ENCODE assay signal across 21 cellular contexts in genomic region chr20:53741726-53742028, GRCh38.
A peak's percentile ranks its signal among the peaks of the same experiment; 100 is the strongest.
DNase-seq lines count a peak whose midpoint lies in the region; ATAC-seq and TF ChIP-seq lines count a peak whose summit lies in the region.
"Had no signal": no experiment of that assay in that cellular context is flagged by ENCODE, and none has a peak within 500 bp of the region (broad histone marks: within the 10 kb centered on the region; RNA-seq: fewer than 3 reads in every experiment).

No MANE protein-coding gene starts in this region.

- H3K27ac ChIP-seq in BLaER1 treated with 17β-estradiol and CSF1 and Interleukin-3, amounts not matched to agents 10 nM and 100 nM, result peak overlapping the region; percentile 3 to 97 (median 94); a peak in 18 of 22 replicates
- peak overlapping the region; percentile 84 for H3K27ac ChIP-seq in neural cell (ENCODE audit: low read length)
- H3K27ac ChIP-seq in CD8-positive, alpha-beta memory T cell (ENCODE audit: low read depth, low read length), result no peak overlapping the region
- H3K27ac ChIP-seq: cardiac muscle cell, dorsolateral prefrontal cortex, thyroid gland had no signal

- no peaks in the 10 kb centered on the region for H3K9me3 Mint-ChIP-seq in CD8-positive, alpha-beta memory T cell

- peaks cover 30% of the 10 kb centered on the region for H3K4me1 Mint-ChIP-seq in T-helper 17 cell
- H3K4me1 Mint-ChIP-seq in CD8-positive, alpha-beta memory T cell, result peaks cover 23 to 34% (median 32%) of the 10 kb centered on the region in 3 donors

- H3K36me3 ChIP-seq in BLaER1 treated with 17β-estradiol and CSF1 and Interleukin-3, amounts not matched to agents 10 nM and 100 nM, result no peaks in the 10 kb centered on the region
- no peaks in the 10 kb centered on the region for H3K36me3 ChIP-seq in neural cell (ENCODE audit: insufficient read depth, low read length)
- no peaks in the 10 kb centered on the region for H3K36me3 ChIP-seq in CD8-positive, alpha-beta memory T cell (ENCODE audit: insufficient read depth, low read length)
- H3K36me3 ChIP-seq: cardiac muscle cell, thyroid gland had no signal

- peaks cover 17% of the 10 kb centered on the region for H3F3A ChIP-seq in neural cell (ENCODE audit: insufficient read depth, low read length, poor library complexity, severe bottlenecking)

- H3K4me3 ChIP-seq in BLaER1 treated with 17β-estradiol and CSF1 and Interleukin-3, amounts not matched to agents 10 nM and 100 nM, result no peak overlapping the region
- no peak overlapping the region for H3K4me3 ChIP-seq in neural cell (ENCODE audit: low read length)
- no peak overlapping the region for H3K4me3 ChIP-seq in CD8-positive, alpha-beta memory T cell (ENCODE audit: low read length)
- H3K4me3 ChIP-seq: cardiac muscle cell, dorsolateral prefrontal cortex, thyroid gland had no signal

- peaks cover 0 to 4% (median 0%) of the 10 kb centered on the region in 11 experiments; a peak in 2 of 22 replicates for H3K9me3 ChIP-seq in BLaER1 treated with 17β-estradiol and CSF1 and Interleukin-3, amounts not matched to agents 10 nM and 100 nM (replicated peaks in 1 of 11)
- H3K9me3 ChIP-seq in T-helper 17 cell (ENCODE audit: control insufficient read depth, low read length, poor library complexity, severe bottlenecking) (no peaks in the 10 kb centered on the region), neural cell (ENCODE audit: low read length) (no peaks in the 10 kb centered on the region)
- no peaks in the 10 kb centered on the region for H3K9me3 ChIP-seq in CD8-positive, alpha-beta memory T cell (ENCODE audit: low read length)
- H3K9me3 ChIP-seq: thyroid gland had no signal

- peaks cover 51 to 77% (median 59%) of the 10 kb centered on the region in 10 experiments for H3K4me1 ChIP-seq in BLaER1 treated with 17β-estradiol and CSF1 and Interleukin-3, amounts not matched to agents 10 nM and 100 nM
- H3K4me1 ChIP-seq in CD8-positive, alpha-beta memory T cell (ENCODE audit: insufficient read depth, low read length), result peaks cover 24% of the 10 kb centered on the region

- H2AFZ ChIP-seq in neural cell (ENCODE audit: low read depth, low read length), result no peak overlapping the region

- TF ChIP-seq RAD21 in neural cell (conservative IDR thresholded peaks at IDR 0.05), result no peak

- no peak overlapping the region for H3K4me3 Mint-ChIP-seq in T-helper 17 cell
- no peak overlapping the region for H3K4me3 Mint-ChIP-seq in CD8-positive, alpha-beta memory T cell

- H3K79me2 ChIP-seq in neural cell (replicated peaks; ENCODE audit: insufficient read depth, low read length), result no peaks in the 10 kb centered on the region

- H3K4me2 ChIP-seq in BLaER1 treated with 17β-estradiol and CSF1 and Interleukin-3, amounts not matched to agents 10 nM and 100 nM, result peak overlapping the region; percentile 80 to 93 (median 88); a peak in 21 of 22 replicates
- no peak overlapping the region for H3K4me2 ChIP-seq in neural cell (ENCODE audit: low read length)

- CTCF ChIA-PET in HEK293T (lab: Yijun Ruan, JAX), result no interaction called here
- CTCF ChIA-PET in CD8-positive, alpha-beta memory T cell (lab: Charles Lee), result interaction anchor here (1.2 kb wide), 1 partner anchor 34 kb away, joined by 3 read pairs; no protein-coding TSS in a partner anchor

- TF ChIP-seq CTCF in neural cell (IDR thresholded peaks at IDR 0.05; ENCODE audit: poor library complexity, severe bottlenecking), result no peak

- POLR2A ChIA-PET in HEK293T (lab: Yijun Ruan, JAX), result interaction anchor here (0.6 to 2.2 kb wide), 2 partner anchors 22 to 177 kb away, joined by 3 to 5 read pairs; no protein-coding TSS in a partner anchor
- POLR2A ChIA-PET in CD8-positive, alpha-beta memory T cell (lab: Charles Lee), result interaction anchor here (0.6 kb wide), 2 partner anchors 23 to 98 kb away, joined by 3 to 4 read pairs; no protein-coding TSS in a partner anchor

- TF ChIP-seq EP300 in neural cell (conservative IDR thresholded peaks at IDR 0.05; ENCODE audit: poor library complexity, severe bottlenecking), result no peak

- ATAC-seq in T-helper 17 cell, result no peak
- ATAC-seq: Right ventricle myocardium inferior; stimulated activated naive CD8-positive, alpha-beta T cell treated with anti-CD3 and anti-CD28 coated beads, Interleukin-15, Interleukin-2, amounts not matched to agents 100 U/mL and 50 U/mL, for 24 hours had no signal

- peak overlapping the region in 6 of 11 experiments; percentile 37 to 88 (median 84); a peak in 7 of 22 replicates for H3K9ac ChIP-seq in BLaER1 treated with 17β-estradiol and CSF1 and Interleukin-3, amounts not matched to agents 10 nM and 100 nM
- no peak overlapping the region for H3K9ac ChIP-seq in neural cell (ENCODE audit: low read length)

- H3K27ac Mint-ChIP-seq in T-helper 17 cell, result peak overlapping the region; percentile 97
- peak overlapping the region in 2 of 8 donors; percentile 14 to 65 for H3K27ac Mint-ChIP-seq in CD8-positive, alpha-beta memory T cell

- H3K36me3 Mint-ChIP-seq in T-helper 17 cell (ENCODE audit: low read depth), result no peaks in the 10 kb centered on the region
- no peaks in the 10 kb centered on the region for H3K36me3 Mint-ChIP-seq in CD8-positive, alpha-beta memory T cell

- DNase-seq in HEK293T (ENCODE audit: extremely low spot score), result no peak
- no peak for DNase-seq in T-helper 17 cell
- DNase-seq in NCI-H446 (lab: John Stamatoyannopoulos, UW), result no peak
- no peak for DNase-seq in CD8-positive, alpha-beta memory T cell
- DNase-seq in stimulated activated CD4-positive, alpha-beta T cell treated with anti-CD3 and anti-CD28 coated beads, Interleukin-2, amount 100 ng/mL, for 24 hours, result no peak
- DNase-seq: activated CD4-positive, alpha-beta T cell treated with anti-CD3 and anti-CD28 coated beads, Interleukin-2, amount 50 U/mL, for 1 hour; activated gamma-delta T cell; amniotic stem cell; DND-41; dorsolateral prefrontal cortex; foreskin fibroblast; kidney; NCI-H1105 treated with DMSO at 0.1 percent for 48 hours; NCI-H2081 treated with DMSO at 0.1 percent for 48 hours; stimulated activated CD4-positive, alpha-beta T cell treated with anti-CD3 and anti-CD28 coated beads, Interleukin-1b, Interleukin-23, amount 100 ng/mL, for 48 hours; stimulated activated naive CD8-positive, alpha-beta T cell treated with anti-CD3 and anti-CD28 coated beads, Interleukin-15, Interleukin-2, amounts not matched to agents 100 U/mL and 50 U/mL, for 24 hours; thyroid gland had no signal

- no peaks in the 10 kb centered on the region for H3K9me2 ChIP-seq in neural cell (ENCODE audit: insufficient read depth, low read length)

- H3K27me3 ChIP-seq in BLaER1 treated with 17β-estradiol and CSF1 and Interleukin-3, amounts not matched to agents 10 nM and 100 nM, result no peaks in the 10 kb centered on the region
- no peaks in the 10 kb centered on the region for H3K27me3 ChIP-seq in neural cell (ENCODE audit: insufficient read depth, low read depth, low read length)
- no peaks in the 10 kb centered on the region for H3K27me3 ChIP-seq in CD8-positive, alpha-beta memory T cell (ENCODE audit: insufficient read depth, low read length, poor library complexity, severe bottlenecking)
- H3K27me3 ChIP-seq: cardiac muscle cell, thyroid gland had no signal

- H4K20me1 ChIP-seq in BLaER1 treated with 17β-estradiol and CSF1 and Interleukin-3, amounts not matched to agents 10 nM and 100 nM, result no peaks in the 10 kb centered on the region
- H4K20me1 ChIP-seq in neural cell (ENCODE audit: insufficient read depth), result no peaks in the 10 kb centered on the region

- H3K27me3 Mint-ChIP-seq in T-helper 17 cell, result no peaks in the 10 kb centered on the region
- no peaks in the 10 kb centered on the region for H3K27me3 Mint-ChIP-seq in CD8-positive, alpha-beta memory T cell

TF ChIP-seq in HEK293T, 16 proteins besides CTCF, POLR2A, EP300 and RAD21:
- TF ChIP-seq ZNF384 (IDR thresholded peaks at IDR 0.05), result peak; percentile 89
- TF ChIP-seq HDGF (IDR thresholded peaks at IDR 0.05; ENCODE audit: borderline replicate concordance), result no peak
- TF ChIP-seq SP1 (IDR thresholded peaks at IDR 0.05), result no peak
- TF ChIP-seq PKNOX1 (IDR thresholded peaks at IDR 0.05), result no peak
- TF ChIP-seq TARDBP (IDR thresholded peaks at IDR 0.05), result no peak
- TF ChIP-seq FOXM1 (IDR thresholded peaks at IDR 0.05; ENCODE audit: borderline replicate concordance), result no peak
- no peak for TF ChIP-seq LEF1 (IDR thresholded peaks at IDR 0.05; ENCODE audit: borderline replicate concordance)
- TF ChIP-seq FOXA1 (IDR thresholded peaks at IDR 0.05), result no peak
- no peak for TF ChIP-seq NFRKB (IDR thresholded peaks at IDR 0.05)

TF ChIP-seq in neural cell, 6 proteins besides CTCF, POLR2A, EP300 and RAD21:
- TF ChIP-seq MXI1 (conservative IDR thresholded peaks at IDR 0.05; ENCODE audit: poor library complexity, severe bottlenecking) (no peak), EZH2 (IDR thresholded peaks at IDR 0.05; ENCODE audit: borderline replicate concordance, insufficient read depth, low read length, poor library complexity, severe bottlenecking) (no peak), POLR2AphosphoS5 (IDR thresholded peaks at IDR 0.05) (no peak), SMC3 (conservative IDR thresholded peaks at IDR 0.05; ENCODE audit: poor library complexity) (no peak), TAF1 (IDR thresholded peaks at IDR 0.05; ENCODE audit: low read depth) (no peak), REST (IDR thresholded peaks at IDR 0.05; ENCODE audit: borderline replicate concordance) (no peak)
